In genomic region chr1:51684776-51685175, GRCh38 we compare ENCODE assay signal across 29 cellular contexts.
"Had no signal": no experiment of that assay in that cellular context is flagged by ENCODE, and none has a peak within 500 bp of the region (broad histone marks: within the 10 kb centered on the region; RNA-seq: fewer than 3 reads in every experiment).

No MANE protein-coding gene starts in this region.

- H3K27ac Mint-ChIP-seq: naive B cell; naive thymus-derived CD8-positive, alpha-beta T cell; natural killer cell treated with Interleukin-12 subunit alpha and Interleukin-12 subunit beta and Interleukin-15 and Interleukin-18, amount 100 ng/mL, for 72 hours; nephron progenitor cell; stimulated activated effector memory CD8-positive, alpha-beta T cell treated with anti-CD3 and anti-CD28 coated beads, Interleukin-12 subunit alpha, Interleukin-12 subunit beta, amount 100 ng/mL, for 72 hours; stimulated activated naive CD8-positive, alpha-beta T cell treated with anti-CD3 and anti-CD28 coated beads, Interleukin-15, amount 100 ng/mL, for 72 hours; type B pancreatic cell had no signal

- H3K36me3 ChIP-seq: neutrophil, pancreas, right lobe of liver, sigmoid colon, suprapubic skin, thoracic aorta, tibial artery, transverse colon, upper lobe of right lung, uterus had no signal

- H3K27me3 ChIP-seq: neutrophil, pancreas, right lobe of liver, sigmoid colon, suprapubic skin, tibial artery, transverse colon, upper lobe of right lung, uterus had no signal

- DNase-seq: naive B cell; naive thymus-derived CD8-positive, alpha-beta T cell; nephron progenitor cell; nucleus accumbens; pancreas; psoas muscle; right cardiac atrium; right lobe of liver; sigmoid colon; small intestine; stimulated activated CD4-positive, alpha-beta T cell treated with anti-CD3 and anti-CD28 coated beads, Interleukin-15, amount 100 ng/mL, for 24 hours; stimulated activated CD4-positive, alpha-beta T cell treated with anti-CD3 and anti-CD28 coated beads, Interleukin-2, amount 100 ng/mL, for 24 hours; stimulated activated CD4-positive, alpha-beta T cell treated with anti-CD3 and anti-CD28 coated beads, Interleukin-2, amount 100 ng/mL, for 48 hours; stimulated activated CD4-positive, alpha-beta T cell treated with anti-CD3 and anti-CD28 coated beads, Interleukin-4, amount 100 ng/mL, for 24 hours; stimulated activated naive CD4-positive, alpha-beta T cell; stimulated activated naive CD8-positive, alpha-beta T cell treated with anti-CD3 and anti-CD28 coated beads, Interleukin-15, amount 100 ng/mL, for 72 hours; stimulated activated naive CD8-positive, alpha-beta T cell treated with anti-CD3 and anti-CD28 coated beads, Interleukin-15, Interleukin-2, amounts not matched to agents 100 U/mL and 50 U/mL, for 24 hours; substantia nigra; tibial artery; transverse colon; upper lobe of right lung; uterus had no signal

- H3K36me3 Mint-ChIP-seq: naive B cell; naive thymus-derived CD8-positive, alpha-beta T cell; natural killer cell treated with Interleukin-12 subunit alpha and Interleukin-12 subunit beta and Interleukin-15 and Interleukin-18, amount 100 ng/mL, for 72 hours; stimulated activated effector memory CD8-positive, alpha-beta T cell treated with anti-CD3 and anti-CD28 coated beads, Interleukin-12 subunit alpha, Interleukin-12 subunit beta, amount 100 ng/mL, for 72 hours; type B pancreatic cell had no signal

- H3K9me3 Mint-ChIP-seq: naive B cell; naive thymus-derived CD8-positive, alpha-beta T cell; natural killer cell treated with Interleukin-12 subunit alpha and Interleukin-12 subunit beta and Interleukin-15 and Interleukin-18, amount 100 ng/mL, for 72 hours; nephron progenitor cell; neural crest cell; stimulated activated effector memory CD8-positive, alpha-beta T cell treated with anti-CD3 and anti-CD28 coated beads, Interleukin-12 subunit alpha, Interleukin-12 subunit beta, amount 100 ng/mL, for 72 hours; stimulated activated naive CD8-positive, alpha-beta T cell treated with anti-CD3 and anti-CD28 coated beads, Interleukin-15, amount 100 ng/mL, for 72 hours; type B pancreatic cell had no signal

- H3K4me3 Mint-ChIP-seq: naive B cell; naive thymus-derived CD8-positive, alpha-beta T cell; natural killer cell treated with Interleukin-12 subunit alpha and Interleukin-12 subunit beta and Interleukin-15 and Interleukin-18, amount 100 ng/mL, for 72 hours; nephron progenitor cell; neural crest cell; stimulated activated effector memory CD8-positive, alpha-beta T cell treated with anti-CD3 and anti-CD28 coated beads, Interleukin-12 subunit alpha, Interleukin-12 subunit beta, amount 100 ng/mL, for 72 hours; stimulated activated naive CD8-positive, alpha-beta T cell treated with anti-CD3 and anti-CD28 coated beads, Interleukin-15, amount 100 ng/mL, for 72 hours; type B pancreatic cell had no signal

- H3K27ac ChIP-seq: neutrophil, pancreas, psoas muscle, sigmoid colon, suprapubic skin, thoracic aorta, tibial artery, transverse colon, upper lobe of right lung, uterus had no signal

- FAIRE-seq: pancreas, small intestine had no signal

- ATAC-seq: naive thymus-derived CD8-positive, alpha-beta T cell; natural killer cell treated with Interleukin-12 subunit alpha and Interleukin-12 subunit beta and Interleukin-15 and Interleukin-18, amount 100 ng/mL, for 72 hours; pancreas; psoas muscle; right cardiac atrium; stimulated activated effector memory CD8-positive, alpha-beta T cell treated with anti-CD3 and anti-CD28 coated beads, Interleukin-12 subunit alpha, Interleukin-12 subunit beta, amount 100 ng/mL, for 72 hours; stimulated activated naive CD8-positive, alpha-beta T cell treated with anti-CD3 and anti-CD28 coated beads, Interleukin-15, amount 100 ng/mL, for 72 hours; stimulated activated naive CD8-positive, alpha-beta T cell treated with anti-CD3 and anti-CD28 coated beads, Interleukin-15, Interleukin-2, amounts not matched to agents 100 U/mL and 50 U/mL, for 24 hours; upper lobe of right lung had no signal

- H3K27me3 Mint-ChIP-seq: naive B cell; naive thymus-derived CD8-positive, alpha-beta T cell; natural killer cell treated with Interleukin-12 subunit alpha and Interleukin-12 subunit beta and Interleukin-15 and Interleukin-18, amount 100 ng/mL, for 72 hours; stimulated activated naive CD8-positive, alpha-beta T cell treated with anti-CD3 and anti-CD28 coated beads, Interleukin-15, amount 100 ng/mL, for 72 hours; type B pancreatic cell had no signal

- H3K4me3 ChIP-seq: pancreas, psoas muscle, right lobe of liver, sigmoid colon, suprapubic skin, thoracic aorta, tibial artery, transverse colon, upper lobe of right lung, uterus had no signal

- H3K9me3 ChIP-seq: neutrophil, pancreas, psoas muscle, right lobe of liver, sigmoid colon, suprapubic skin, thoracic aorta, tibial artery, transverse colon, upper lobe of right lung, uterus had no signal
